10 cellular contexts compared by ENCODE assay signal in the genomic region with DNA sequence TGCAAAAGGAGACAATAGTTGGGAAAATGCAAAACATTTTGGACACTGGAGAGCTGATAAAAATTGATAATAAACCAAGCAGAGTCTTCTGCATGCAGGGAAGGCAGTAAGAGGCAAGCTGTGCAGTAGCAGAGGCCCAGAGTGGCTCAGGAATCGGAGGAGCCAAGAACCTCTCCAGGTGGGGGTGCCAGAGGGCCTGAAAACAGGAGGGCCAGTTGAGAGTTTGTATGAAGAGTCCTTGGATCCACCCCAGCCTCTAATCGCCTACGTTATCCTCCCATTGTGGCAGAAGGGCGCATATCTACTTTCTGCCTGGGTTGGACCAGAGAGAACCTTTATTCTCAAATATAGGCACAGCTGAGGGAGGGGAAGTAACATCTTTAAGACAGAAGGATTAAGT. TPM values are rescaled to one million over a fixed set of nuclear protein-coding genes. Genes with fewer than 3 reads are reported as not detected.
A peak's percentile ranks its signal among the peaks of the same experiment; 100 is the strongest.
DNase-seq lines count a peak whose midpoint lies in the region; ATAC-seq and TF ChIP-seq lines count a peak whose summit lies in the region.
"Had no signal": no experiment of that assay in that cellular context is flagged by ENCODE, and none has a peak within 500 bp of the region (broad histone marks: within the 10 kb centered on the region; RNA-seq: fewer than 3 reads in every experiment).

No MANE protein-coding gene starts in this region.

- H3K36me3 ChIP-seq in esophagus muscularis mucosa, result peaks cover 0 to 2% (median 0%) of the 10 kb centered on the region in 4 donors

- no peaks in the 10 kb centered on the region for H3K27me3 ChIP-seq in esophagus muscularis mucosa

- DNase-seq in ACHN (peak; percentile 16), HPDE6-E6E7 (ENCODE audit: extremely low spot score) (peak; percentile 68), NCI-H69 (lab: John Stamatoyannopoulos, UW) (peak; percentile 64), esophagus muscularis mucosa (ENCODE audit: extremely low spot score) (peak; percentile 89), DMS79 (lab: John Stamatoyannopoulos, UW) (no peak)
- no peak for DNase-seq in stimulated activated CD4-positive, alpha-beta T cell treated with anti-CD3 and anti-CD28 coated beads, Interleukin-2, amount 100 ng/mL, for 24 hours
- DNase-seq: CD4-positive, CD25-positive, alpha-beta regulatory T cell; naive thymus-derived CD8-positive, alpha-beta T cell had no signal

- no peak for TF ChIP-seq POLR2A in esophagus muscularis mucosa (IDR thresholded peaks at IDR 0.05; ENCODE audit: low read depth)

- 91% methylated on average over 4 of the region's 4 CpGs for WGBS in esophagus muscularis mucosa

- H3K4me1 ChIP-seq in esophagus muscularis mucosa, result no peaks in the 10 kb centered on the region

- intact Hi-C loops in esophagus muscularis mucosa (cut with DNase I), result no loop called here

- no peaks in the 10 kb centered on the region for H3K9me3 ChIP-seq in esophagus muscularis mucosa

- ATAC-seq in GM21447 (IDR thresholded peaks at IDR 0.05; ENCODE audit: unreplicated experiment) (no peak), HG02571 (IDR thresholded peaks at IDR 0.05; ENCODE audit: unreplicated experiment) (no peak)
- ATAC-seq: naive thymus-derived CD8-positive, alpha-beta T cell had no signal

- no peak for TF ChIP-seq CTCF in esophagus muscularis mucosa (IDR thresholded peaks at IDR 0.05)

- no peak overlapping the region for H3K27ac ChIP-seq in esophagus muscularis mucosa (replicated peaks in 1 of 4)

- no peak overlapping the region for H3K4me3 ChIP-seq in esophagus muscularis mucosa

- no peak for TF ChIP-seq EP300 in esophagus muscularis mucosa (IDR thresholded peaks at IDR 0.05)

- in situ Hi-C loops in ACHN (cut with HindIII; ENCODE audit: low pct_ligation_motif_present, low pct_unique_long_range_greater_than_20kb, low sequenced_read_pairs), result no loop called here

RNA-seq across cellular contexts. Expression of a gene that starts 48.9 kb away (rescaled TPM):
- total RNA-seq in esophagus muscularis mucosa, result 10 to 100 TPM; 12.8 to 16.1 (median 15.7) TPM
- total RNA-seq: CD4-positive, CD25-positive, alpha-beta regulatory T cell; naive thymus-derived CD8-positive, alpha-beta T cell had no signal

Comparison
In these comparisons a context has a peak if more than half of its experiments do, and no peak if none do; other contexts are left out.
1. DNase-seq: peak in ACHN (single experiment), HPDE6-E6E7 (single experiment), NCI-H69 (single experiment) and esophagus muscularis mucosa (single experiment); none in DMS79 (single experiment) and stimulated activated CD4-positive, alpha-beta T cell treated with anti-CD3 and anti-CD28 coated beads, Interleukin-2, amount 100 ng/mL, for 24 hours (0 of 2).